In genomic region chr12:100404769-100405407, GRCh38 we compare ENCODE assay signal across 9 cellular contexts. TPM values are rescaled to one million over a fixed set of nuclear protein-coding genes. Genes with fewer than 3 reads are reported as not detected.
DNase-seq lines count a peak whose midpoint lies in the region; FAIRE-seq and TF ChIP-seq lines count a peak whose summit lies in the region.
"Had no signal": no experiment of that assay in that cellular context is flagged by ENCODE, and none has a peak within 500 bp of the region (broad histone marks: within the 10 kb centered on the region; RNA-seq: fewer than 3 reads in every experiment).

No MANE protein-coding gene starts in this region.

- no peak overlapping the region for H3K4me2 ChIP-seq in KMS-11

- intact Hi-C loops in adrenal gland (cut with DNase I), result no loop called here

- WGBS in adrenal gland, 4 donors, result 70 to 76% (median 73%) methylated on average over 10 of the region's 10 CpGs

- H3K36me3 ChIP-seq in KMS-11 (ENCODE audit: insufficient read depth) (no peaks in the 10 kb centered on the region), adrenal gland (replicated peaks in 1 of 2) (no peaks in the 10 kb centered on the region)
- H3K36me3 ChIP-seq: SJSA1 had no signal

- H3K4me1 ChIP-seq in KMS-11 (ENCODE audit: low read depth, poor library complexity, severe bottlenecking) (no peaks in the 10 kb centered on the region), adrenal gland (replicated peaks in 1 of 2) (no peaks in the 10 kb centered on the region)

- no peaks in the 10 kb centered on the region for H3K79me2 ChIP-seq in KMS-11 (ENCODE audit: insufficient read depth, low read depth)

- peak; percentile 56 for FAIRE-seq in GM19239 (lab: Jason Lieb, UNC)

- no peak overlapping the region for H3K9ac ChIP-seq in KMS-11

- H3K27me3 ChIP-seq in KMS-11 (ENCODE audit: insufficient read depth, low read depth) (no peaks in the 10 kb centered on the region), adrenal gland (no peaks in the 10 kb centered on the region)
- H3K27me3 ChIP-seq: SJSA1 had no signal

- H3K27ac ChIP-seq in KMS-11 (no peak overlapping the region), adrenal gland (no peak overlapping the region)
- H3K27ac ChIP-seq: SJSA1 had no signal

- TF ChIP-seq CTCF in KMS-11 (conservative IDR thresholded peaks at IDR 0.05; ENCODE audit: low read depth, low read length), result peak; percentile 38
- peak; percentile 38 for TF ChIP-seq CTCF in WI38 (IDR thresholded peaks at IDR 0.05; ENCODE audit: low read depth, low read length)
- peak in 1 of 6 experiments; percentile 22 for TF ChIP-seq CTCF in adrenal gland (IDR thresholded peaks at IDR 0.05)

- peak; percentile 66 for DNase-seq in D341Med (ENCODE audit: low spot score)
- peak; percentile 21 for DNase-seq in GM19239 (ENCODE audit: insufficient read length, low spot score)
- DNase-seq in iPS DF 4.7 (ENCODE audit: extremely low read depth, low spot score), result peak; percentile 96
- no peak for DNase-seq in DMS153 (lab: John Stamatoyannopoulos, UW)
- no peak for DNase-seq in superior temporal gyrus (ENCODE audit: extremely low spot score)
- DNase-seq in adrenal gland, result no peak

- no peak for TF ChIP-seq POLR2A in adrenal gland (IDR thresholded peaks at IDR 0.05)

- no peaks in the 10 kb centered on the region for H3K9me3 ChIP-seq in adrenal gland (replicated peaks in 1 of 3)
- H3K9me3 ChIP-seq: SJSA1 had no signal

- H4K20me1 ChIP-seq in KMS-11 (ENCODE audit: insufficient read depth), result no peaks in the 10 kb centered on the region

- no peak overlapping the region for H3K4me3 ChIP-seq in KMS-11 (IDR thresholded peaks at IDR 0.05; ENCODE audit: insufficient read depth, low read depth, low read length)
- no peak overlapping the region for H3K4me3 ChIP-seq in WI38 (ENCODE audit: low read depth, low read length)
- H3K4me3 ChIP-seq in adrenal gland, result no peak overlapping the region
- H3K4me3 ChIP-seq: SJSA1 had no signal

- no peak overlapping the region for H2AFZ ChIP-seq in KMS-11 (ENCODE audit: low read depth)

RNA-seq across cellular contexts. Expression of gene SLC17A8, which starts 48.0 kb away (rescaled TPM):
- under 1 TPM in 6 of 8 donors, not detected in 2; 0.11 to 0.85 (median 0.41) TPM for total RNA-seq in adrenal gland
- under 1 TPM in 1 of 3 donors, not detected in 2; 0.09 TPM for polyA plus RNA-seq in adrenal gland
- total RNA-seq: SJSA1 had no signal

Comparison
In these comparisons a context has a peak if more than half of its experiments do, and no peak if none do; other contexts are left out.
1. DNase-seq: peak in D341Med (single experiment), GM19239 (single experiment) and iPS DF 4.7 (single experiment); none in DMS153 (single experiment), superior temporal gyrus (single experiment) and adrenal gland (0 of 7).